In genomic region chr1:64967381-64967780, GRCh38 we compare ENCODE assay signal across 8 cellular contexts. TPM values are rescaled to one million over a fixed set of nuclear protein-coding genes. Genes with fewer than 3 reads are reported as not detected.
DNase-seq lines count a peak whose midpoint lies in the region; ATAC-seq and TF ChIP-seq lines count a peak whose summit lies in the region.

No MANE protein-coding gene starts in this region.

- H3K36me3 ChIP-seq in Caco-2 (ENCODE audit: control insufficient read depth, insufficient read depth, low read length) (no peaks in the 10 kb centered on the region), MM.1S (replicated peaks; ENCODE audit: insufficient read depth, low read length) (no peaks in the 10 kb centered on the region), colonic mucosa (no peaks in the 10 kb centered on the region), neuron (ENCODE audit: insufficient read depth, low read length) (no peaks in the 10 kb centered on the region)

- peak overlapping the region; percentile 21 for H3K27ac Mint-ChIP-seq in Caco-2 (ENCODE audit: unreplicated experiment)

- H3K27ac ChIP-seq in MM.1S (ENCODE audit: low read length) (peak overlapping the region; percentile 86), colonic mucosa (no peak overlapping the region)

- H3K9me2 ChIP-seq in MM.1S (replicated peaks; ENCODE audit: insufficient read depth, low read length): no peaks in the 10 kb centered on the region

- BruUV-seq in Caco-2 (replicated peaks; lab: Mats Ljungman, UMichigan): no TSS peak

- peaks cover 20% of the 10 kb centered on the region for H3F3A ChIP-seq in MM.1S (ENCODE audit: insufficient read depth, low read length)

- H3K9ac ChIP-seq in MM.1S (ENCODE audit: low read length) (peak overlapping the region; percentile 72), colonic mucosa (ENCODE audit: low read depth in 2 of 2, low read length in 2 of 2) (no peak overlapping the region)

- DNase-seq in Caco-2: peak in 1 of 2 experiments; percentile 10
- DNase-seq in MM.1S: peak; percentile 81
- peak; percentile 41 for DNase-seq in colonic mucosa
- DNase-seq in NCI-H2196 (lab: John Stamatoyannopoulos, UW; ENCODE audit: unreplicated experiment): no peak
- DNase-seq in effector CD4-positive, alpha-beta T cell: no peak
- no peak for DNase-seq in NCI-H2029 (lab: John Stamatoyannopoulos, UW)

- H3K27me3 ChIP-seq in Caco-2 (replicated peaks; ENCODE audit: control insufficient read depth, insufficient read depth, low read length) (no peaks in the 10 kb centered on the region), MM.1S (replicated peaks; ENCODE audit: insufficient read depth, low read length) (no peaks in the 10 kb centered on the region), colonic mucosa (no peaks in the 10 kb centered on the region), neuron (ENCODE audit: insufficient read depth, low read length) (no peaks in the 10 kb centered on the region)

- no peaks in the 10 kb centered on the region for H3K27me3 Mint-ChIP-seq in Caco-2 (ENCODE audit: insufficient read depth, unreplicated experiment)

- POLR2A ChIA-PET in Caco-2 (lab: Charles Lee): no interaction called here

- H3K36me3 Mint-ChIP-seq in Caco-2 (ENCODE audit: insufficient read depth, unreplicated experiment): no peaks in the 10 kb centered on the region

- H3K9me3 Mint-ChIP-seq in Caco-2 (ENCODE audit: unreplicated experiment): no peaks in the 10 kb centered on the region

- TF ChIP-seq CTCF in Caco-2 (IDR thresholded peaks at IDR 0.05; ENCODE audit: insufficient read depth in 1 of 2, low read depth in 1 of 2, low read length in 1 of 2, severe bottlenecking in 1 of 2, unreplicated experiment in 1 of 2) (no peak), MM.1S (IDR thresholded peaks at IDR 0.05; ENCODE audit: low read length) (no peak), colonic mucosa (IDR thresholded peaks at IDR 0.05) (no peak)

- ATAC-seq in GM18519 (IDR thresholded peaks at IDR 0.05; ENCODE audit: low FRiP score, unreplicated experiment): no peak

- H3K4me2 ChIP-seq in MM.1S (ENCODE audit: low read depth, low read length): peak overlapping the region; percentile 90

- CTCF ChIA-PET in Caco-2 (lab: Charles Lee): interaction anchor here (0.6 to 0.8 kb wide), 2 partner anchors 53 to 282 kb away, joined by 3 to 4 read pairs; no protein-coding TSS in a partner anchor

- peak overlapping the region; percentile 72 for H3K4me3 ChIP-seq in Caco-2 (ENCODE audit: low read depth, low read length)
- peak overlapping the region; percentile 71 for H3K4me3 ChIP-seq in MM.1S (ENCODE audit: low read length)
- H3K4me3 ChIP-seq in colonic mucosa: no peak overlapping the region
- H3K4me3 ChIP-seq in neuron (ENCODE audit: low read length): no peak overlapping the region

- H3K9me3 ChIP-seq in Caco-2 (no peaks in the 10 kb centered on the region), MM.1S (replicated peaks; ENCODE audit: insufficient read depth, low read length) (no peaks in the 10 kb centered on the region), colonic mucosa (no peaks in the 10 kb centered on the region), neuron (ENCODE audit: low read length) (no peaks in the 10 kb centered on the region)

- intact Hi-C loops in Caco-2 (cut with micrococcal nuclease; ENCODE audit: unreplicated experiment): loop anchor here (2.0 to 5.0 kb wide), 3 partner anchors 15 to 50 kb away; no protein-coding TSS in a partner anchor
- intact Hi-C loops in colonic mucosa (cut with DNase I): loop anchor here (10.0 kb wide), 1 partner anchor 53 kb away; no protein-coding TSS in a partner anchor

- H2AFZ ChIP-seq in MM.1S (ENCODE audit: low read length) (peak overlapping the region; percentile 32), neuron (ENCODE audit: low read depth, low read length) (peak overlapping the region; percentile 84)

- H3K4me1 Mint-ChIP-seq in Caco-2 (ENCODE audit: low read depth, unreplicated experiment): no peaks in the 10 kb centered on the region

- peak overlapping the region; percentile 75 for H3K4me3 Mint-ChIP-seq in Caco-2 (ENCODE audit: unreplicated experiment)

- H3K4me1 ChIP-seq in Caco-2 (no peaks in the 10 kb centered on the region), MM.1S (ENCODE audit: low read length) (peaks cover 27% of the 10 kb centered on the region), colonic mucosa (no peaks in the 10 kb centered on the region), neuron (ENCODE audit: insufficient read depth, low read length) (peaks cover 16% of the 10 kb centered on the region)

- peaks cover 37% of the 10 kb centered on the region for H3K79me2 ChIP-seq in MM.1S (ENCODE audit: low read length)

- H4K20me1 ChIP-seq in MM.1S (ENCODE audit: insufficient read depth, low read length): peaks cover 2% of the 10 kb centered on the region; the same call in 1 of the 2 replicates

RNA-seq across cellular contexts. Expression of gene JAK1, which starts 1.0 kb away (rescaled TPM):
- 35.5 and 35.7 TPM in 2 replicates for total RNA-seq in Caco-2 (2022)
- total RNA-seq in colonic mucosa: 100 to 1,000 TPM in 1 of 2 donors, 10 to 100 TPM in 1; 73.2 to 101 TPM

Comparison
In these comparisons a context has a peak if more than half of its experiments do, and no peak if none do; other contexts are left out.
1. DNase-seq: peak in MM.1S (single experiment) and colonic mucosa (single experiment); none in NCI-H2196 (single experiment), effector CD4-positive, alpha-beta T cell (single experiment) and NCI-H2029 (single experiment).
2. H3K4me3 ChIP-seq: peak in Caco-2 (single experiment) and MM.1S (single experiment); none in colonic mucosa (single experiment) and neuron (single experiment).